Comparison of ENCODE assay signal across 1 cellular context in genomic region chr9:137191245-137191644, GRCh38.
TF ChIP-seq lines count a peak whose summit lies in the region.

No MANE protein-coding gene starts in this region.

TF ChIP-seq in A549, 52 proteins besides CTCF, POLR2A, EP300 and RAD21:
- TF ChIP-seq SREBF2 (IDR thresholded peaks at IDR 0.05) (no peak), PHF8 (IDR thresholded peaks at IDR 0.05; ENCODE audit: borderline replicate concordance, low read depth) (no peak), ELK1 (IDR thresholded peaks at IDR 0.05; ENCODE audit: low read depth, low read length) (no peak), NFE2L2 (conservative IDR thresholded peaks at IDR 0.05; ENCODE audit: low read length) (no peak), PBX3 (IDR thresholded peaks at IDR 0.05) (0 out of 2 replicates have a peak, but pooled peaks have one; percentile 12)
